ENCODE assay signal across 18 cellular contexts in genomic region chr15:75114796-75115195, GRCh38.
"Had no signal": no experiment of that assay in that cellular context is flagged by ENCODE, and none has a peak within 500 bp of the region (broad histone marks: within the 10 kb centered on the region; RNA-seq: fewer than 3 reads in every experiment).

No MANE protein-coding gene starts in this region.

- H3K4me1 ChIP-seq: body of pancreas, gastrocnemius medialis had no signal

- H3K4me3 Mint-ChIP-seq: memory B cell; naive thymus-derived CD8-positive, alpha-beta T cell had no signal

- ATAC-seq: body of pancreas; gastrocnemius medialis; left lobe of liver; naive thymus-derived CD8-positive, alpha-beta T cell had no signal

- H3K27ac ChIP-seq: body of pancreas, gastrocnemius medialis had no signal

- H3K27me3 ChIP-seq: body of pancreas, gastrocnemius medialis had no signal

- H3K27ac Mint-ChIP-seq: memory B cell; naive thymus-derived CD8-positive, alpha-beta T cell had no signal

- H3K4me3 ChIP-seq: body of pancreas, gastrocnemius medialis, mucosa of descending colon had no signal

- H3K27me3 Mint-ChIP-seq: memory B cell had no signal

- H3K36me3 ChIP-seq: gastrocnemius medialis had no signal

- H3K9me3 ChIP-seq: body of pancreas, gastrocnemius medialis, mucosa of descending colon had no signal

- DNase-seq: activated CD4-positive, alpha-beta T cell treated with anti-CD3 and anti-CD28 coated beads, Interleukin-2, amount 50 U/mL, for 48 hours; activated CD4-positive, CD25-positive, alpha-beta regulatory T cell treated with anti-CD3 and anti-CD28 coated beads, Interleukin-2, amount 50 U/mL, for 72 hours; activated effector memory CD4-positive, alpha-beta T cell treated with anti-CD3 and anti-CD28 coated beads, Interleukin-2, amount 50 U/mL, for 16 hours; activated T-cell treated with anti-CD3 and anti-CD28 coated beads, Interleukin-2, amount 50 U/mL, for 1 hour; amniotic stem cell; body of pancreas; gastrocnemius medialis; islet precursor cell; mucosa of descending colon; naive thymus-derived CD8-positive, alpha-beta T cell; SK-N-SH; small intestine; stimulated activated CD4-positive, alpha-beta T cell treated with anti-CD3 and anti-CD28 coated beads, Interleukin-4, amount 100 ng/mL, for 4 hours; stimulated activated CD8-positive, alpha-beta memory T cell treated with anti-CD3 and anti-CD28 coated beads, Interleukin-4, amount 100 ng/mL, for 48 hours; stimulated activated naive CD4-positive, alpha-beta T cell treated with Interleukin-2 at 50 U/mL for 16 hours; T-helper 1 cell had no signal
